ENCODE assay signal across 16 cellular contexts in genomic region chr5:143494595-143494994, GRCh38.
DNase-seq lines count a peak whose midpoint lies in the region; ATAC-seq, FAIRE-seq and TF ChIP-seq lines count a peak whose summit lies in the region.
"Had no signal": no experiment of that assay in that cellular context is flagged by ENCODE, and none has a peak within 500 bp of the region (broad histone marks: within the 10 kb centered on the region; RNA-seq: fewer than 3 reads in every experiment).

No MANE protein-coding gene starts in this region.

- H3K27ac Mint-ChIP-seq in type B pancreatic cell = peak overlapping the region; percentile 75
- H3K27ac Mint-ChIP-seq: H9 had no signal

- no peaks in the 10 kb centered on the region for H3K9me3 ChIP-seq in HepG2 (ENCODE audit: low read length)
- no peaks in the 10 kb centered on the region for H3K9me3 ChIP-seq in right lobe of liver
- no peaks in the 10 kb centered on the region for H3K9me3 ChIP-seq in body of pancreas
- no peaks in the 10 kb centered on the region for H3K9me3 ChIP-seq in fibroblast of lung (ENCODE audit: control insufficient read depth, insufficient read depth, low read depth, low read length)
- H3K9me3 ChIP-seq in ascending aorta = no peaks in the 10 kb centered on the region
- H3K9me3 ChIP-seq: SJSA1 had no signal

- TF ChIP-seq POLR2A in HepG2 (IDR thresholded peaks at IDR 0.05; ENCODE audit: insufficient read depth in 1 of 2, low read depth in 2 of 2, low read length in 2 of 2) = no peak
- no peak for TF ChIP-seq POLR2A in right lobe of liver (IDR thresholded peaks at IDR 0.05)
- TF ChIP-seq POLR2A in body of pancreas (IDR thresholded peaks at IDR 0.05) = no peak

- H3K27me3 ChIP-seq in HepG2 (ENCODE audit: control insufficient read depth in 1 of 2, insufficient read depth in 2 of 2, low read length in 2 of 2) = no peaks in the 10 kb centered on the region
- no peaks in the 10 kb centered on the region for H3K27me3 ChIP-seq in right lobe of liver
- H3K27me3 ChIP-seq in body of pancreas = no peaks in the 10 kb centered on the region
- no peaks in the 10 kb centered on the region for H3K27me3 ChIP-seq in fibroblast of lung (ENCODE audit: control insufficient read depth, insufficient read depth, low read length)
- H3K27me3 ChIP-seq in ascending aorta = no peaks in the 10 kb centered on the region
- H3K27me3 ChIP-seq: SJSA1 had no signal

- DNase-seq in HepG2 (ENCODE audit: low spot score) (no peak), right lobe of liver (no peak), body of pancreas (no peak), fibroblast of lung (ENCODE audit: low read depth in 2 of 2) (no peak), type B pancreatic cell (ENCODE audit: extremely low spot score, unreplicated experiment) (no peak), ascending aorta (ENCODE audit: low spot score in 2 of 2) (no peak), cardiac septum (ENCODE audit: low spot score) (no peak)
- no peak for DNase-seq in activated CD4-positive, alpha-beta T cell treated with anti-CD3 and anti-CD28 coated beads, Interleukin-2, amount 50 U/mL, for 1 hour
- DNase-seq: DMS53, H9, KG1, NCI-H1436, NCI-H2029 treated with DMSO at 0.1 percent for 48 hours, NCI-H748 treated with DMSO at 0.1 percent for 48 hours had no signal

- no peak for FAIRE-seq in HepG2 (lab: Jason Lieb, UNC)
- FAIRE-seq: GM19239 had no signal

- intact Hi-C loops in HepG2 (cut with micrococcal nuclease; ENCODE audit: unreplicated experiment) = no loop called here
- intact Hi-C loops in right lobe of liver (cut with DNase I) = loop anchor here in 1 of 2 donors (10.0 kb wide), 1 partner anchor 90 kb away; the partner anchor contains the start of gene NR3C1
- intact Hi-C loops in body of pancreas (cut with DNase I) = no loop called here
- intact Hi-C loops in ascending aorta (cut with DNase I) = no loop called here
- intact Hi-C loops in cardiac septum (cut with DNase I) = no loop called here

- peaks cover 16% of the 10 kb centered on the region for H3K4me1 Mint-ChIP-seq in type B pancreatic cell (ENCODE audit: unreplicated experiment)
- H3K4me1 Mint-ChIP-seq: H9 had no signal

- ATAC-seq in HepG2 = peak; percentile 28; the same call in 1 of the 3 replicates
- ATAC-seq in right lobe of liver = no peak
- ATAC-seq in body of pancreas = peak; percentile 12

- H3K27me3 Mint-ChIP-seq in type B pancreatic cell = no peaks in the 10 kb centered on the region

- CTCF ChIA-PET in HepG2 (lab: Yijun Ruan, JAX; ENCODE audit: low intra/inter-chr PET ratio, low total read pairs) = no interaction called here

- in situ Hi-C loops in HepG2 (cut with HindIII; ENCODE audit: extremely low pct_ligation_motif_present, low pct_unique_long_range_greater_than_20kb) = no loop called here

- 84% methylated on average over 1 of the region's 1 CpG for WGBS in HepG2 (ENCODE audit: low lambda C conversion rate)
- WGBS in right lobe of liver (ENCODE audit: insufficient coverage, low coverage, low lambda C conversion rate, missing lambda C conversion rate) = 100% methylated on average over 1 of the region's 1 CpG
- 39 to 64% methylated on average over 1 of the region's 1 CpG for WGBS in body of pancreas, 2 donors

- peaks cover 75% of the 10 kb centered on the region for H3K4me1 ChIP-seq in HepG2 (ENCODE audit: insufficient read depth, low read length)
- H3K4me1 ChIP-seq in right lobe of liver = peaks cover 0 to 47% (median 21%) of the 10 kb centered on the region in 4 donors
- peaks cover 13% of the 10 kb centered on the region for H3K4me1 ChIP-seq in body of pancreas
- peaks cover 13% of the 10 kb centered on the region for H3K4me1 ChIP-seq in fibroblast of lung (ENCODE audit: control insufficient read depth, extremely low read depth, insufficient read depth, low read length)
- H3K4me1 ChIP-seq in ascending aorta = peaks cover 0 to 8% of the 10 kb centered on the region in 2 donors
- H3K4me1 ChIP-seq: SJSA1 had no signal

- no peak for TF ChIP-seq RAD21 in HepG2 (CRISPR knock-in tag; IDR thresholded peaks at IDR 0.05)

- H3K36me3 Mint-ChIP-seq in type B pancreatic cell = no peaks in the 10 kb centered on the region

- peaks cover 13% of the 10 kb centered on the region for H3K9me3 Mint-ChIP-seq in type B pancreatic cell
- H3K9me3 Mint-ChIP-seq: H9 had no signal

- no peaks in the 10 kb centered on the region for H3K79me2 ChIP-seq in HepG2 (ENCODE audit: insufficient read depth, low read length)
- no peaks in the 10 kb centered on the region for H3K79me2 ChIP-seq in fibroblast of lung (ENCODE audit: control insufficient read depth, insufficient read depth, low read length)

- H2AFZ ChIP-seq in HepG2 (ENCODE audit: low read length) = no peak overlapping the region
- no peak overlapping the region for H2AFZ ChIP-seq in fibroblast of lung (ENCODE audit: low read length)

- H3K27ac ChIP-seq in HepG2 (ENCODE audit: extremely low read length, insufficient read depth, low read length) = no peak overlapping the region
- peak overlapping the region in 1 of 3 donors; percentile 73 for H3K27ac ChIP-seq in right lobe of liver
- no peak overlapping the region for H3K27ac ChIP-seq in body of pancreas
- peak overlapping the region; percentile 30 for H3K27ac ChIP-seq in fibroblast of lung (ENCODE audit: insufficient read depth, low read length)
- no peak overlapping the region for H3K27ac ChIP-seq in ascending aorta
- H3K27ac ChIP-seq: SJSA1 had no signal

- peak overlapping the region; percentile 53 for H3K4me3 Mint-ChIP-seq in type B pancreatic cell
- H3K4me3 Mint-ChIP-seq: H9 had no signal

- no peaks in the 10 kb centered on the region for H3K36me3 ChIP-seq in HepG2 (replicated peaks in 1 of 2; ENCODE audit: control insufficient read depth in 1 of 2, insufficient read depth in 2 of 2, low read length in 2 of 2)
- H3K36me3 ChIP-seq in right lobe of liver = no peaks in the 10 kb centered on the region
- peaks cover 0 to 4% of the 10 kb centered on the region in 2 donors for H3K36me3 ChIP-seq in body of pancreas (replicated peaks in 1 of 2; ENCODE audit: insufficient read depth in 1 of 2, low read depth in 2 of 2)
- H3K36me3 ChIP-seq in fibroblast of lung (ENCODE audit: control insufficient read depth, insufficient read depth, low read length) = no peaks in the 10 kb centered on the region
- no peaks in the 10 kb centered on the region for H3K36me3 ChIP-seq in ascending aorta
- H3K36me3 ChIP-seq: SJSA1 had no signal

- TF ChIP-seq CTCF in HepG2 (CRISPR knock-in tag; IDR thresholded peaks at IDR 0.05) (no peak), right lobe of liver (IDR thresholded peaks at IDR 0.05) (no peak), body of pancreas (IDR thresholded peaks at IDR 0.05) (no peak), fibroblast of lung (conservative IDR thresholded peaks at IDR 0.05 in 1 of 2, IDR thresholded peaks at IDR 0.05 in 1 of 2; ENCODE audit: low read depth in 1 of 2, low read length in 2 of 2) (no peak), type B pancreatic cell (conservative IDR thresholded peaks at IDR 0.05) (no peak), ascending aorta (IDR thresholded peaks at IDR 0.05) (no peak)

- H3K9ac ChIP-seq in HepG2 (ENCODE audit: insufficient read depth, low read depth, low read length) = no peak overlapping the region
- H3K9ac ChIP-seq in fibroblast of lung (ENCODE audit: insufficient read depth, low read length) = no peak overlapping the region

- no peak overlapping the region for H3K4me2 ChIP-seq in HepG2 (ENCODE audit: low read depth, low read length)
- H3K4me2 ChIP-seq in fibroblast of lung (ENCODE audit: extremely low read depth, insufficient read depth, low read length) = no peak overlapping the region

- no TSS peak for BruUV-seq in HepG2 (replicated peaks; lab: Mats Ljungman, UMichigan)

- H3K4me3 ChIP-seq in HepG2 (replicated peaks in 1 of 3; ENCODE audit: insufficient read depth in 1 of 3, low read depth in 2 of 3, low read length in 3 of 3) = no peak overlapping the region
- no peak overlapping the region for H3K4me3 ChIP-seq in right lobe of liver
- H3K4me3 ChIP-seq in body of pancreas = no peak overlapping the region
- no peak overlapping the region for H3K4me3 ChIP-seq in fibroblast of lung (replicated peaks in 1 of 4; ENCODE audit: control extremely low read depth in 1 of 4, insufficient read depth in 1 of 4, low read depth in 3 of 4, low read length in 4 of 4)
- H3K4me3 ChIP-seq in ascending aorta = no peak overlapping the region
- H3K4me3 ChIP-seq: SJSA1 had no signal

- no peaks in the 10 kb centered on the region for H4K20me1 ChIP-seq in HepG2 (ENCODE audit: insufficient read depth, low read length)
- no peaks in the 10 kb centered on the region for H4K20me1 ChIP-seq in fibroblast of lung (ENCODE audit: control insufficient read depth, extremely low read depth, insufficient read depth, low read length)

- POLR2A ChIA-PET in HepG2 (lab: Yijun Ruan, JAX) = no interaction called here

- TF ChIP-seq EP300 in HepG2 (IDR thresholded peaks at IDR 0.05; ENCODE audit: low read depth in 2 of 2, low read length in 2 of 2) (no peak), HepG2 (CRISPR knock-in tag; IDR thresholded peaks at IDR 0.05; ENCODE audit: borderline replicate concordance) (no peak)

TF ChIP-seq in HepG2, 621 proteins besides CTCF, POLR2A, EP300 and RAD21 (continues in another document):
- TF ChIP-seq STAT6 (CRISPR knock-in tag; IDR thresholded peaks at IDR 0.05; ENCODE audit: borderline replicate concordance) (no peak), ZNF552 (CRISPR knock-in tag; IDR thresholded peaks at IDR 0.05; ENCODE audit: borderline replicate concordance) (no peak), THYN1 (CRISPR knock-in tag; IDR thresholded peaks at IDR 0.05; ENCODE audit: borderline replicate concordance, low read depth) (no peak), SRF (IDR thresholded peaks at IDR 0.05; ENCODE audit: low read depth, low read length) (no peak), ZNF207 (IDR thresholded peaks at IDR 0.05; ENCODE audit: borderline replicate concordance) (no peak), ZNF558 (CRISPR knock-in tag; IDR thresholded peaks at IDR 0.05; ENCODE audit: borderline replicate concordance) (no peak)

Comparison
In these comparisons a context has a peak if more than half of its experiments do, and no peak if none do; other contexts are left out.
1. ATAC-seq: peak in HepG2 (single experiment) and body of pancreas (single experiment); none in right lobe of liver (0 of 4).